8 cellular contexts compared by ENCODE assay signal in the genomic region with DNA sequence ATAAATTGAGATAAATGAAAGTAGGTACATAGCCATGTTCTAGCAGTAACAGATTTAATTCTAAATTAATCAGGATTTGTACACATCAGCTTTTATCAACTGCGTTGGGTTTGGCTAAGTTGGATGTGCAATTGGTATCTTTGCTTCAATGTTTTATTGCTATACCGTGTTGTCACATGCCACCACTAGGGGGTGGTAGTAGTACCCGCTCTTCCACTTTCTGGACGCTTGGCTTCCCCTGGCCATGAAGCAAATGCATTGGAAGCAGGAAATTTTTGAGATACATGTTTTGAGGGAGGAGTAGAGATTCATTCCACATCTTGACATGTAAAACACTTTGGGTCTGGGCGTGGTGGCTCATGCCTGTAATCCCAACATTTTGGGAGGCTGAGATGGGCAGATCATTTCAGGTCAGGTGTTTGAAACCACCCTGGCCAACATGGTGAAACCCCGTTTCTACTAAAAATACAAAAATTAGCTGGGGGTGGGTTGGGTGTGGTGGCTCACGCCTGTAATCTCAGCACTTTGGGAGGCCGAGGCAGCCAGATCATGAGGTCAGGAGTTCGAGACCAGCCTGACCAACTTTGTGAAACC. TPM values are rescaled to one million over a fixed set of nuclear protein-coding genes. Genes with fewer than 3 reads are reported as not detected.
DNase-seq lines count a peak whose midpoint lies in the region; ATAC-seq and TF ChIP-seq lines count a peak whose summit lies in the region.

No MANE protein-coding gene starts in this region.

- H3K36me3 ChIP-seq in PC-3 (ENCODE audit: low read depth, low read length) (0 out of 2 replicates have a peak, but pooled peaks cover 5% of the 10 kb centered on the region), trophoblast cell (ENCODE audit: control insufficient read depth in 1 of 2, insufficient read depth in 2 of 2, low read length in 2 of 2) (no peaks in the 10 kb centered on the region)

- peak; percentile 47 for TF ChIP-seq CTCF in PC-3 (conservative IDR thresholded peaks at IDR 0.05; ENCODE audit: low read depth, low read length)

- H2AFZ ChIP-seq in PC-3 (ENCODE audit: low read length) (no peak overlapping the region), trophoblast cell (ENCODE audit: insufficient read depth, low read length, poor library complexity) (no peak overlapping the region)

- H3K79me1 ChIP-seq in trophoblast cell (ENCODE audit: low read length) = no peaks in the 10 kb centered on the region

- H3K4me3 ChIP-seq in PC-3 (ENCODE audit: low read length) = no peak overlapping the region
- H3K4me3 ChIP-seq in trophoblast cell (ENCODE audit: low read depth, low read length) = no peak overlapping the region

- no peak overlapping the region for H2BK5ac ChIP-seq in trophoblast cell (ENCODE audit: low read depth, low read length, poor library complexity)

- H3K27ac ChIP-seq in PC-3 (ENCODE audit: low read length) (no peak overlapping the region), trophoblast cell (ENCODE audit: low read depth, low read length) (no peak overlapping the region)

- no CpG with 5 or more reads among the region's 9 CpGs for WGBS in trophoblast cell (ENCODE audit: extremely low coverage, insufficient coverage, insufficient read length)

- no peaks in the 10 kb centered on the region for H4K20me1 ChIP-seq in PC-3 (ENCODE audit: low read length)

- H3K4me2 ChIP-seq in PC-3 (ENCODE audit: low read length) (no peak overlapping the region), trophoblast cell (ENCODE audit: low read length) (no peak overlapping the region)

- H3K9ac ChIP-seq in PC-3 (ENCODE audit: low read length) = no peak overlapping the region
- no peak overlapping the region for H3K9ac ChIP-seq in trophoblast cell (ENCODE audit: low read length)

- H3F3A ChIP-seq in PC-3 (ENCODE audit: low read length, unreplicated experiment) = no peaks in the 10 kb centered on the region

- POLR2A ChIA-PET in PC-3 (lab: Charles Lee; ENCODE audit: unreplicated experiment) = no interaction called here

- no peaks in the 10 kb centered on the region for H3K27me3 ChIP-seq in PC-3 (ENCODE audit: low read length)
- H3K27me3 ChIP-seq in trophoblast cell (ENCODE audit: insufficient read depth, low read length) = no peaks in the 10 kb centered on the region

- no peak overlapping the region for H2BK12ac ChIP-seq in trophoblast cell (ENCODE audit: low read length)

- H2BK120ac ChIP-seq in trophoblast cell (ENCODE audit: insufficient read depth, low read length, poor library complexity) = no peak overlapping the region

- no peak overlapping the region for H4K8ac ChIP-seq in trophoblast cell (ENCODE audit: low read depth, low read length)

- H3K9me3 ChIP-seq in PC-3 (ENCODE audit: low read length) (no peaks in the 10 kb centered on the region), trophoblast cell (ENCODE audit: insufficient read depth, low read depth, low read length) (no peaks in the 10 kb centered on the region)

- no peak overlapping the region for H3K23ac ChIP-seq in trophoblast cell (ENCODE audit: low read length)

- no peak overlapping the region for H3K14ac ChIP-seq in trophoblast cell (ENCODE audit: low read length)

- H3K4me1 ChIP-seq in PC-3 (ENCODE audit: insufficient read depth, low read length) (peaks cover 14% of the 10 kb centered on the region), trophoblast cell (ENCODE audit: control insufficient read depth in 1 of 2, insufficient read depth in 2 of 2, low read length in 2 of 2) (no peaks in the 10 kb centered on the region)

- H3K9me2 ChIP-seq in PC-3 (replicated peaks; ENCODE audit: low read length) = no peaks in the 10 kb centered on the region

- no peak overlapping the region for H4K12ac ChIP-seq in trophoblast cell (ENCODE audit: low read depth, low read length)

- ATAC-seq in PC-3 = no peak
- no peak for ATAC-seq in GM19395 (IDR thresholded peaks at IDR 0.05; ENCODE audit: unreplicated experiment)
- no peak for ATAC-seq in GM19351 (IDR thresholded peaks at IDR 0.05; ENCODE audit: unreplicated experiment)

- H4K91ac ChIP-seq in trophoblast cell (ENCODE audit: low read depth, low read length) = no peak overlapping the region

- no TSS peak for BruUV-seq in PC-3 (replicated peaks; lab: Mats Ljungman, UMichigan)

- peak; percentile 77 for DNase-seq in D341Med (ENCODE audit: low spot score)
- DNase-seq in HT-29 (ENCODE audit: low spot score) = peak; percentile 66
- peak; percentile 38 for DNase-seq in PC-3
- DNase-seq in activated T-helper 9 cell treated with anti-CD3 and anti-CD28 coated beads, Interleukin-2, amount 50 U/mL, for 16 hours (ENCODE audit: low read depth) = peak; percentile 16
- peak; percentile 31 for DNase-seq in globus pallidus (ENCODE audit: low spot score)
- DNase-seq in trophoblast cell = peak; percentile 52 to 90

- H3K79me2 ChIP-seq in PC-3 (ENCODE audit: low read length) = no peaks in the 10 kb centered on the region
- H3K79me2 ChIP-seq in trophoblast cell (ENCODE audit: control insufficient read depth, insufficient read depth, low read length, poor library complexity) = no peaks in the 10 kb centered on the region

- CTCF ChIA-PET in PC-3 (lab: Charles Lee) = no interaction called here

- no peak overlapping the region for H3K18ac ChIP-seq in trophoblast cell (ENCODE audit: low read length)

- H2AK5ac ChIP-seq in trophoblast cell (ENCODE audit: low read length) = no peak overlapping the region

- no peak overlapping the region for H3K4ac ChIP-seq in trophoblast cell (ENCODE audit: low read depth, low read length)

- intact Hi-C loops in PC-3 (cut with micrococcal nuclease) = no loop called here

RNA-seq across cellular contexts. Expression of a gene that starts 58.6 kb away (rescaled TPM):
- total RNA-seq in HT-29 (2014; rRNA removed; shearing (Covaris generic)) = 38.0 and 41.7 TPM in 2 replicates
- total RNA-seq in PC-3 (2014; rRNA removed) = 33.9 and 38.7 TPM in 2 replicates
- polyA plus RNA-seq in trophoblast cell (2013) = 34.8 and 40.1 TPM in 2 replicates

Comparison
In these comparisons a context has a peak if more than half of its experiments do, and no peak if none do; other contexts are left out.
1. DNase-seq: peak in every context shown above with its lines; median percentile 77 in D341Med; 71 in trophoblast cell; 66 in HT-29; 38 in PC-3; 31 in globus pallidus; 16 in activated T-helper 9 cell treated with anti-CD3 and anti-CD28 coated beads, Interleukin-2, amount 50 U/mL, for 16 hours.